16 cellular contexts compared by ENCODE assay signal in the genomic region with DNA sequence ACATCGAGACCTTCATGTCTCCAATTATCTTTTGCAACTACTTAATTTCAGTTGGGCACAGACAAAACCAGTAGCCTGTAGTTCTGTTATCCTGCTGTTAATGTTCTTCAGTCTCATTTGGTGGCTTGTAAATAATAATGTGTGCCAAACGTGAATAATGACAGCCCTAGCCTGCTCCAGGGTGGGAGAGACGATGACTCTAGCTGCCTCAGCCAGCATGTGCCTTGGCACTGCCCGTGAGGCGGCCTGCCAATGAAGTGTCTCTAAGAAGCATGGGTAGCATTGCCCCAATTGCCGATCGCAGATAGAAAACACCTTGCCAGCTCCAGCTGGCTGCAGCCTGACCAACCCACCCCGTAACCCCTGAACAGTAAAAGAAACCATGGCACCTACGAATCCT. TPM values are rescaled to one million over a fixed set of nuclear protein-coding genes. Genes with fewer than 3 reads are reported as not detected.
DNase-seq lines count a peak whose midpoint lies in the region; ATAC-seq lines count a peak whose summit lies in the region.
"Had no signal": no experiment of that assay in that cellular context is flagged by ENCODE, and none has a peak within 500 bp of the region (broad histone marks: within the 10 kb centered on the region; RNA-seq: fewer than 3 reads in every experiment).

No MANE protein-coding gene starts in this region.

- ATAC-seq in HG02885 (IDR thresholded peaks at IDR 0.05; ENCODE audit: poor library complexity, unreplicated experiment), result no peak
- ATAC-seq: CD8-positive, alpha-beta T cell had no signal

- peak; percentile 2 to 33 for DNase-seq in NCI-H446 (lab: John Stamatoyannopoulos, UW)
- no peak for DNase-seq in NCI-H446 treated with DMSO at 0.1 percent for 48 hours (lab: John Stamatoyannopoulos, UW)
- DNase-seq in NCI-H69 (lab: John Stamatoyannopoulos, UW), result peak; percentile 37
- peak; percentile 63 for DNase-seq in cerebellar cortex (ENCODE audit: low spot score)
- DNase-seq in HCEC 1CT, result no peak
- no peak for DNase-seq in NCI-H1417 (lab: John Stamatoyannopoulos, UW)
- no peak for DNase-seq in dermis blood vessel endothelial cell
- DNase-seq: 8988T; CD8-positive, alpha-beta T cell; DMS 273 treated with DMSO at 0.1 percent for 48 hours; DMS53; DND-41; EL; GM23248; IMR-90 had no signal

RNA-seq across cellular contexts. Expression of a gene that starts 58.8 kb away (rescaled TPM):
- 23.3 and 23.7 TPM in 2 replicates for total RNA-seq in dermis blood vessel endothelial cell

RNA-seq across cellular contexts. Expression of a gene that starts 59.2 kb away (rescaled TPM):
- total RNA-seq in dermis blood vessel endothelial cell, result 12.3 and 12.7 TPM in 2 replicates

Comparison
In these comparisons a context has a peak if more than half of its experiments do, and no peak if none do; other contexts are left out.
1. DNase-seq: peak in NCI-H446 (2 of 2), NCI-H69 (single experiment) and cerebellar cortex (single experiment); none in NCI-H446 treated with DMSO at 0.1 percent for 48 hours (single experiment), HCEC 1CT (single experiment), NCI-H1417 (0 of 3) and dermis blood vessel endothelial cell (single experiment).